ENCODE assay signal across 14 cellular contexts in the genomic region with DNA sequence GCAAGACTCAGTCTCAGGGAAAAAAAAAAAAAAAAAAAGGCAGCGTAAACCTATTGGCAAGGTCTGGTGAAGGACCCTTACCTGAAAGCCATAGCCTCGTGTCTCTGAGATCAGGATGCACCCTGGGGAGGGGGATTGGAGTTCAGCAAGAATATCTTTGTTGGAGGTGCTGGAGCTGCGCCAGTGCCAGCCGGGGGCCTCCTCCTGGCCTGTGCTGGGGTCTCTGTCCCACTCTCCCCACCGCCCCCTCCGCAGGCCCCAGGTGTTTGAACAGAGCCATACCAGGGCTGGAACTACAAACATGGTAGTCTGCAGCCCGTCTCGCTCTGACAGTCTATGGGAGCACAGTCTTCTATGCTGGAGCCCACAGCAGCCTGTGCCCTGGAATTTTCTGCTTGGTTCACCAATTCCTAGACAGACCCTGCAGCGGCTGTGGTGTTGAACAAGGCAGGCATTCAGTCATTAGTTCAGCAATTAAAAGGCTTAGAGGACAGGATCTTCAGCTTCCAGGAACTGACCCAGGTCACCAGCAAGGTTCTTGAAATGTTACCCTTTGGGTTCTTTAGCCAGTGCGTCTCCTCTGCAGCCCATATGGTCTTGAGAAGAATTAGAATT. TPM values are rescaled to one million over a fixed set of nuclear protein-coding genes. Genes with fewer than 3 reads are reported as not detected.
A peak's percentile ranks its signal among the peaks of the same experiment; 100 is the strongest.
DNase-seq lines count a peak whose midpoint lies in the region; ATAC-seq and TF ChIP-seq lines count a peak whose summit lies in the region.
"Had no signal": no experiment of that assay in that cellular context is flagged by ENCODE, and none has a peak within 500 bp of the region (broad histone marks: within the 10 kb centered on the region; RNA-seq: fewer than 3 reads in every experiment).

No MANE protein-coding gene starts in this region.

- no peak overlapping the region for H3K23ac ChIP-seq in neuronal stem cell (ENCODE audit: low read depth, low read length, poor library complexity)

- no peak overlapping the region for H3K14ac ChIP-seq in neuronal stem cell (ENCODE audit: low read length)

- no peak overlapping the region for H2AK5ac ChIP-seq in neuronal stem cell (ENCODE audit: low read depth, low read length)

- no peak overlapping the region for H2BK15ac ChIP-seq in neuronal stem cell (ENCODE audit: low read length)

- no peak overlapping the region for H3K4ac ChIP-seq in neuronal stem cell (ENCODE audit: low read length)

- no peak overlapping the region for H2AFZ ChIP-seq in neuronal stem cell (ENCODE audit: low read length)

- H2BK12ac ChIP-seq in neuronal stem cell (ENCODE audit: low read length): no peak overlapping the region

- no peaks in the 10 kb centered on the region for H3K79me1 ChIP-seq in neuronal stem cell (ENCODE audit: low read depth, low read length)

- in situ Hi-C loops in GM13977 (cut with MboI; ENCODE audit: low pct_unique_long_range_greater_than_20kb, low sequenced_read_pairs, unreplicated experiment): no loop called here

- peaks cover 8 to 13% of the 10 kb centered on the region in 2 donors for H3K4me1 ChIP-seq in neuronal stem cell (ENCODE audit: control insufficient read depth in 2 of 2, insufficient read depth in 1 of 2, low read depth in 1 of 2, low read length in 2 of 2)
- H3K4me1 ChIP-seq: BE2C had no signal

- no peak overlapping the region for H4K91ac ChIP-seq in neuronal stem cell (ENCODE audit: low read depth, low read length, poor library complexity)

- no peak for DNase-seq in SK-N-MC (ENCODE audit: low read depth, low spot score)
- DNase-seq in islet precursor cell: peak; percentile 69
- DNase-seq in neuronal stem cell (ENCODE audit: low spot score): no peak
- DNase-seq in GM13977 (ENCODE audit: low spot score): no peak
- no peak for DNase-seq in NCI-H2107 treated with DMSO at 0.1 percent for 48 hours (lab: John Stamatoyannopoulos, UW; ENCODE audit: unreplicated experiment)
- DNase-seq: BE2C; CD4-positive, alpha-beta memory T cell; DMS79; GOT3 had no signal

- no peak overlapping the region for H2BK120ac ChIP-seq in neuronal stem cell (ENCODE audit: low read depth, low read length)

- no peaks in the 10 kb centered on the region for H3K27me3 ChIP-seq in neuronal stem cell (ENCODE audit: control insufficient read depth in 3 of 3, insufficient read depth in 3 of 3, low read depth in 1 of 3, low read length in 3 of 3)
- H3K27me3 ChIP-seq: BE2C had no signal

- H3K27ac ChIP-seq in SK-N-MC: peak overlapping the region; percentile 100
- H3K27ac ChIP-seq in neuronal stem cell (replicated peaks; ENCODE audit: low read length): no peak overlapping the region
- H3K27ac ChIP-seq: C4-2B had no signal

- H3K9ac ChIP-seq in SK-N-MC (ENCODE audit: insufficient read length) (no peak overlapping the region), neuronal stem cell (ENCODE audit: low read depth, low read length, poor library complexity) (no peak overlapping the region)

- H3K36me3 ChIP-seq in SK-N-MC (ENCODE audit: insufficient read depth, low read length) (no peaks in the 10 kb centered on the region), neuronal stem cell (replicated peaks in 1 of 2; ENCODE audit: control insufficient read depth in 2 of 2, insufficient read depth in 2 of 2, low read length in 2 of 2) (no peaks in the 10 kb centered on the region)
- H3K36me3 ChIP-seq: BE2C, HAP-1 had no signal

- no peak for ATAC-seq in GM21717 (IDR thresholded peaks at IDR 0.05; ENCODE audit: unreplicated experiment)
- ATAC-seq in GM21515 (IDR thresholded peaks at IDR 0.05; ENCODE audit: unreplicated experiment): no peak

- WGBS in neuronal stem cell (ENCODE audit: extremely low coverage in 2 of 2, insufficient read length in 2 of 2, insufficient replicate concordance in 1 of 2), 2 donors: no CpG with 5 or more reads among the region's 10 CpGs

- H3K4me2 ChIP-seq in neuronal stem cell (ENCODE audit: insufficient read depth, low read length, poor library complexity, severe bottlenecking): no peak overlapping the region

- no peak for TF ChIP-seq CTCF in GM13977 (IDR thresholded peaks at IDR 0.05; ENCODE audit: extremely low read depth, insufficient read depth, missing control alignments)

- peak overlapping the region; percentile 45 for H3K18ac ChIP-seq in neuronal stem cell (ENCODE audit: low read length)

- no peaks in the 10 kb centered on the region for H3K9me3 ChIP-seq in SK-N-MC (ENCODE audit: low read depth, low read length)
- H3K9me3 ChIP-seq in neuronal stem cell (replicated peaks in 1 of 2; ENCODE audit: control insufficient read depth in 2 of 2, insufficient read depth in 1 of 2, low read depth in 1 of 2, low read length in 2 of 2): no peaks in the 10 kb centered on the region
- H3K9me3 ChIP-seq: BE2C, HAP-1 had no signal

- H2BK5ac ChIP-seq in neuronal stem cell (ENCODE audit: low read length): no peak overlapping the region

- H4K8ac ChIP-seq in neuronal stem cell (ENCODE audit: low read depth, low read length): no peak overlapping the region

- H3K4me3 ChIP-seq in SK-N-MC: peak overlapping the region; percentile 64
- no peak overlapping the region for H3K4me3 ChIP-seq in neuronal stem cell (ENCODE audit: low read length in 2 of 2)
- H3K4me3 ChIP-seq: HAP-1 had no signal

RNA-seq across cellular contexts. Expression of gene KIFC3, which starts 42.2 kb away (rescaled TPM):
- 1.3 TPM for polyA plus RNA-seq in neuronal stem cell (2013, experiment 1 of 2)
- 1.1 TPM for polyA plus RNA-seq in neuronal stem cell (2013, experiment 2 of 2)
- polyA plus RNA-seq: CD4-positive, alpha-beta memory T cell; IgD-negative memory B cell had no signal
